10 cellular contexts compared by ENCODE assay signal in genomic region chr5:8341416-8341815, GRCh38.
DNase-seq lines count a peak whose midpoint lies in the region; ATAC-seq and TF ChIP-seq lines count a peak whose summit lies in the region.
"Had no signal": no experiment of that assay in that cellular context is flagged by ENCODE, and none has a peak within 500 bp of the region (broad histone marks: within the 10 kb centered on the region; RNA-seq: fewer than 3 reads in every experiment).

No MANE protein-coding gene starts in this region.

- peaks cover 7% of the 10 kb centered on the region for H3K4me1 ChIP-seq in mesenchymal stem cell (ENCODE audit: control insufficient read depth, insufficient read depth, low read depth, low read length)
- H3K4me1 ChIP-seq: Caco-2, HAP-1 had no signal

- no peak overlapping the region for H4K91ac ChIP-seq in mesenchymal stem cell (ENCODE audit: low read length)

- H3K9me3 ChIP-seq in mesenchymal stem cell (ENCODE audit: control insufficient read depth, low read length) = peaks cover 4% of the 10 kb centered on the region
- H3K9me3 ChIP-seq: Caco-2 had no signal

- no peaks in the 10 kb centered on the region for H3K36me3 ChIP-seq in brain microvascular endothelial cell (replicated peaks)
- H3K36me3 ChIP-seq in mesenchymal stem cell (ENCODE audit: control insufficient read depth in 1 of 2, insufficient read depth in 2 of 2, low read depth in 1 of 2, low read length in 2 of 2) = no peaks in the 10 kb centered on the region
- H3K36me3 ChIP-seq: HAP-1 had no signal

- H2AFZ ChIP-seq in mesenchymal stem cell (ENCODE audit: low read depth, low read length) = no peak overlapping the region

- H3K18ac ChIP-seq in mesenchymal stem cell (ENCODE audit: low read depth in 1 of 2, low read length in 2 of 2) = no peak overlapping the region

- intact Hi-C loops in left colon (cut with DNase I, micrococcal nuclease) = no loop called here

- in situ Hi-C loops in brain microvascular endothelial cell (cut with HindIII; ENCODE audit: low pct_ligation_motif_present, low sequenced_read_pairs) = no loop called here

- H2BK15ac ChIP-seq in mesenchymal stem cell (ENCODE audit: low read depth, poor library complexity, severe bottlenecking) = no peak overlapping the region

- 51% methylated on average over 3 of the region's 4 CpGs for WGBS in mesenchymal stem cell

- no peak for TF ChIP-seq CTCF in brain microvascular endothelial cell (IDR thresholded peaks at IDR 0.05; ENCODE audit: low read depth, low read length, missing control alignments)

- H3K27ac ChIP-seq in brain microvascular endothelial cell = peak overlapping the region; percentile 37
- H3K27ac ChIP-seq in mesenchymal stem cell (ENCODE audit: low read length, poor library complexity, severe bottlenecking) = no peak overlapping the region
- H3K27ac ChIP-seq: C4-2B had no signal

- H3K4me2 ChIP-seq in mesenchymal stem cell (ENCODE audit: low read length, poor library complexity, severe bottlenecking) = no peak overlapping the region

- H3K4me3 ChIP-seq in brain microvascular endothelial cell (ENCODE audit: low read depth, low read length) (no peak overlapping the region), mesenchymal stem cell (ENCODE audit: insufficient read depth in 1 of 2, low read depth in 1 of 2, low read length in 2 of 2) (no peak overlapping the region)
- H3K4me3 ChIP-seq: HAP-1 had no signal

- ATAC-seq in left colon (no peak), HG02884 (IDR thresholded peaks at IDR 0.05; ENCODE audit: unreplicated experiment) (no peak)

- H2BK120ac ChIP-seq in mesenchymal stem cell (ENCODE audit: low read depth, low read length) = no peak overlapping the region

- H3K27me3 ChIP-seq in brain microvascular endothelial cell (replicated peaks) (no peaks in the 10 kb centered on the region), mesenchymal stem cell (ENCODE audit: control insufficient read depth in 1 of 2, insufficient read depth in 1 of 2, low read length in 2 of 2) (peaks cover 0 to 6% of the 10 kb centered on the region in 2 experiments)

- H2AK5ac ChIP-seq in mesenchymal stem cell (ENCODE audit: low read length, severe bottlenecking) = no peak overlapping the region

- H3K9ac ChIP-seq in mesenchymal stem cell (ENCODE audit: low read length) = peak overlapping the region; percentile 49

- peak; percentile 57 for DNase-seq in brain microvascular endothelial cell
- peak; percentile 9 for DNase-seq in fibroblast of peridontal ligament (ENCODE audit: extremely low read depth)
- DNase-seq in mesenchymal stem cell = no peak
- no peak for DNase-seq in left colon
- no peak for DNase-seq in NCI-H345 treated with DMSO at 0.1 percent for 48 hours (lab: John Stamatoyannopoulos, UW; ENCODE audit: unreplicated experiment)
- DNase-seq: CD4-positive, alpha-beta T cell had no signal

- H4K8ac ChIP-seq in mesenchymal stem cell (ENCODE audit: low read length) = no peak overlapping the region

- no peak overlapping the region for H3K23ac ChIP-seq in mesenchymal stem cell (ENCODE audit: low read length in 2 of 2)

- H2BK5ac ChIP-seq in mesenchymal stem cell (ENCODE audit: low read depth, low read length, poor library complexity, severe bottlenecking) = no peak overlapping the region

- H3K4ac ChIP-seq in mesenchymal stem cell (ENCODE audit: low read depth in 1 of 2, low read length in 2 of 2) = no peak overlapping the region

- no peaks in the 10 kb centered on the region for H3K79me1 ChIP-seq in mesenchymal stem cell (replicated peaks; ENCODE audit: low read length, poor library complexity, severe bottlenecking)

- no peak overlapping the region for H3K14ac ChIP-seq in mesenchymal stem cell (ENCODE audit: low read length in 2 of 2)

- H2BK12ac ChIP-seq in mesenchymal stem cell (ENCODE audit: low read length in 2 of 2) = no peak overlapping the region

Comparison
In these comparisons a context has a peak if more than half of its experiments do, and no peak if none do; other contexts are left out.
1. DNase-seq: peak in brain microvascular endothelial cell (single experiment) and fibroblast of peridontal ligament (single experiment); none in mesenchymal stem cell (single experiment), left colon (0 of 2) and NCI-H345 treated with DMSO at 0.1 percent for 48 hours (single experiment).